In the genomic region with DNA sequence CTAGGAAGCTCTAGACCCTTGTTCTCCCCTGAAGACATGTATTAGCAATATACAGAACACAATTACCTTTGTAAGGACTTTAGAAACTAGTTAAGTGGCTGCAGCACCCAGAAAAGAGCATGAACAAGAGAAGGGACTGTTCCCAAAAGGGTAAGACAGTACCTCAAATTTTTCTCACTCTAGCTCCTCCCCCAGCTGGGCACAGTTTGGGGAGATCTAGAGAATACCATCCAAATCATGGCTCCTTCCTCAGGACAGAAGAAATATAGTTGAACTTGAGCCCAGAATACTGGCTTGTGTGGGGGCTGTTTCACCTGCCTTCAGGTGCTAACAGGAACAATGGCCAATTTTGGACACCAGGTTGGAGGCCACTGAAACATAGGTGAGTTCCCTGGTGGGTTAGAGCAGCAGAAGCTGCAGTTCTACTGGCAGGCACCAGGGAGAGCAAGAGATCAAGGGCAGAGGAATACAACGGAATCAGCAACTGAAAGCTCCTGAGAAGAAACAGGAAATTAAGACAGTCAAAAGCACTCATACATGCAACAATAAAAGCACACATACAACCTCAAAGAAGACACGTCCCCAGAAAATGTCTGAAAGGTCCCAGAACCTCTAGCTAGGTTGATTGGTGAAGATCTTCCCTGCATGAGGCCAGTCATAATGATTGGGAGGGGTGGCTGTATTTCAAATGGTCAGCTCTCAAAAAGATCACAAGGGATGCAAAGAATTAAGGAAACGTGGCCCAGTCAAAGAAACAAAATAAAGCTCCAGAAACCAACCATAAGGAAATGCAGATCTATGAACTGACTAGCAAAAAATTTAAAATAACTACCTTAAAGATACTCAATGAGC, we compare ENCODE assay signal across 8 cellular contexts.
DNase-seq lines count a peak whose midpoint lies in the region; ATAC-seq and TF ChIP-seq lines count a peak whose summit lies in the region.

No MANE protein-coding gene starts in this region.

- no peak overlapping the region for H3K9ac ChIP-seq in skeletal muscle satellite cell (ENCODE audit: low read depth, low read length)

- H3K4me3 ChIP-seq in SJSA1 (no peak overlapping the region), heart left ventricle (no peak overlapping the region), skeletal muscle satellite cell (ENCODE audit: low read length) (no peak overlapping the region)

- H3K27me3 ChIP-seq in SJSA1 (replicated peaks) (no peaks in the 10 kb centered on the region; the same call in 1 of the 2 replicates), heart left ventricle (no peaks in the 10 kb centered on the region), skeletal muscle satellite cell (ENCODE audit: control insufficient read depth, insufficient read depth, low read length) (peaks cover 17% of the 10 kb centered on the region)

- DNase-seq in DMS53 treated with DMSO at 0.1 percent for 48 hours (lab: John Stamatoyannopoulos, UW; ENCODE audit: unreplicated experiment) (peak; percentile 49), SJSA1 (ENCODE audit: low read depth in 1 of 2, low spot score in 2 of 2) (peak; percentile 38 to 39), heart left ventricle (peak in 3 of 5 donors; percentile 18 to 29 (median 23)), posterior vena cava (ENCODE audit: low spot score) (no peak)
- DNase-seq in activated effector memory CD4-positive, alpha-beta T cell treated with anti-CD3 and anti-CD28 coated beads, Interleukin-2, amount 50 U/mL, for 16 hours = peak; percentile 79

- H3K36me3 ChIP-seq in SJSA1 = no peaks in the 10 kb centered on the region
- no peaks in the 10 kb centered on the region for H3K36me3 ChIP-seq in heart left ventricle
- no peaks in the 10 kb centered on the region for H3K36me3 ChIP-seq in skeletal muscle satellite cell (ENCODE audit: insufficient read depth, low read length)

- intact Hi-C loops in heart left ventricle (cut with DNase I) (loop anchor here in 2 of 10 donors (10.0 kb wide), 2 partner anchors 427 to 457 kb away; no protein-coding TSS in a partner anchor), posterior vena cava (cut with DNase I) (no loop called here)

- peak overlapping the region; percentile 71 for H3K4me2 ChIP-seq in skeletal muscle satellite cell (ENCODE audit: low read length)

- H3K4me1 ChIP-seq in SJSA1 (replicated peaks) (no peaks in the 10 kb centered on the region), heart left ventricle (peaks cover 0 to 4% (median 0%) of the 10 kb centered on the region in 12 donors), skeletal muscle satellite cell (ENCODE audit: control insufficient read depth, insufficient read depth, low read length) (no peaks in the 10 kb centered on the region)

- no peak for TF ChIP-seq POLR2A in heart left ventricle (IDR thresholded peaks at IDR 0.05)

- H3K27ac ChIP-seq in SJSA1 (no peak overlapping the region), heart left ventricle (no peak overlapping the region)

- ATAC-seq in GM19463 (IDR thresholded peaks at IDR 0.05; ENCODE audit: unreplicated experiment) (peak; percentile 93), HG03521 (IDR thresholded peaks at IDR 0.05; ENCODE audit: unreplicated experiment) (peak; percentile 90), heart left ventricle (peak in 3 of 4 donors; percentile 66 to 85 (median 75))

- peak; percentile 58 to 79 (median 73) for TF ChIP-seq CTCF in heart left ventricle (IDR thresholded peaks at IDR 0.05)

- H3K9me3 ChIP-seq in SJSA1 (replicated peaks) = no peaks in the 10 kb centered on the region
- H3K9me3 ChIP-seq in heart left ventricle = peaks cover 0 to 5% (median 0%) of the 10 kb centered on the region in 12 donors
- no peaks in the 10 kb centered on the region for H3K9me3 ChIP-seq in skeletal muscle satellite cell (replicated peaks; ENCODE audit: low read length)

- 6 to 18% (median 13%) methylated on average over 3 of the region's 3 CpGs for WGBS in heart left ventricle, 4 donors
